9 cellular contexts compared by ENCODE assay signal in genomic region chr5:97838214-97838613, GRCh38.
DNase-seq lines count a peak whose midpoint lies in the region; ATAC-seq and TF ChIP-seq lines count a peak whose summit lies in the region.
"Had no signal": no experiment of that assay in that cellular context is flagged by ENCODE, and none has a peak within 500 bp of the region (broad histone marks: within the 10 kb centered on the region; RNA-seq: fewer than 3 reads in every experiment).

No MANE protein-coding gene starts in this region.

- H3K4me3 Mint-ChIP-seq in endodermal cell, result no peak overlapping the region
- H3K4me3 Mint-ChIP-seq: activated B cell treated with CpG ODN at 0.5 μM for 24 hours had no signal

- peaks cover 6% of the 10 kb centered on the region for H3K4me1 Mint-ChIP-seq in endodermal cell
- H3K4me1 Mint-ChIP-seq: activated B cell treated with CpG ODN at 0.5 μM for 24 hours had no signal

- H3K9me3 ChIP-seq in heart left ventricle (no peaks in the 10 kb centered on the region), endodermal cell (ENCODE audit: control insufficient read depth, low read length) (no peaks in the 10 kb centered on the region), BE2C (no peaks in the 10 kb centered on the region)

- WGBS in heart left ventricle, 4 donors, result 23 to 45% (median 29%) methylated on average over 1 of the region's 1 CpG
- WGBS in endodermal cell (ENCODE audit: insufficient coverage in 1 of 2, insufficient read length in 1 of 2), 2 experiments, result 100% methylated on average over 1 of the region's 1 CpG; no CpG with 5 or more reads in 1 of the 2 experiments

- intact Hi-C loops in heart left ventricle (cut with DNase I), result loop anchor here in 1 of 10 donors (10.0 kb wide), 1 partner anchor 67 kb away; no protein-coding TSS in a partner anchor

- DNase-seq in NOMO-1 treated with dmso at 0.1 percent for 144 hours (lab: John Stamatoyannopoulos, UW; ENCODE audit: unreplicated experiment), result peak; percentile 61
- DNase-seq in heart left ventricle, result no peak
- no peak for DNase-seq in DMS114 treated with DMSO at 0.1 percent for 48 hours (lab: John Stamatoyannopoulos, UW; ENCODE audit: unreplicated experiment)
- DNase-seq in endodermal cell, result no peak
- no peak for DNase-seq in COLO668 (lab: John Stamatoyannopoulos, UW; ENCODE audit: unreplicated experiment)
- no peak for DNase-seq in BE2C
- DNase-seq: activated B cell treated with CpG ODN at 0.5 μM for 24 hours had no signal

- ATAC-seq in GM18873 (IDR thresholded peaks at IDR 0.05; ENCODE audit: low FRiP score, unreplicated experiment), result peak; percentile 98
- peak; percentile 95 for ATAC-seq in HG02852 (IDR thresholded peaks at IDR 0.05; ENCODE audit: unreplicated experiment)
- ATAC-seq in heart left ventricle, result peak; percentile 37 to 95 (median 85)

- H3K9ac ChIP-seq in endodermal cell (ENCODE audit: extremely low read depth, low read length, poor library complexity, severe bottlenecking), result no peak overlapping the region

- peak overlapping the region in 3 of 12 donors; percentile 8 to 35 (median 33) for H3K27ac ChIP-seq in heart left ventricle
- no peak overlapping the region for H3K27ac ChIP-seq in endodermal cell (ENCODE audit: low read depth, low read length)

- H3K4me3 ChIP-seq in heart left ventricle (no peak overlapping the region), endodermal cell (ENCODE audit: low read length) (no peak overlapping the region), BE2C (ENCODE audit: low read depth, low read length) (no peak overlapping the region)

- no peak overlapping the region for H3K27ac Mint-ChIP-seq in endodermal cell
- H3K27ac Mint-ChIP-seq: activated B cell treated with CpG ODN at 0.5 μM for 24 hours had no signal

- no peaks in the 10 kb centered on the region for H3K27me3 ChIP-seq in heart left ventricle
- H3K27me3 ChIP-seq in endodermal cell (ENCODE audit: control insufficient read depth, insufficient read depth, low read length, poor library complexity, severe bottlenecking), result no peaks in the 10 kb centered on the region
- H3K27me3 ChIP-seq in BE2C, result no peaks in the 10 kb centered on the region

- no peaks in the 10 kb centered on the region for H3K9me3 Mint-ChIP-seq in endodermal cell
- H3K9me3 Mint-ChIP-seq: activated B cell treated with CpG ODN at 0.5 μM for 24 hours had no signal

- TF ChIP-seq CTCF in heart left ventricle (IDR thresholded peaks at IDR 0.05) (no peak), endodermal cell (conservative IDR thresholded peaks at IDR 0.05) (no peak), BE2C (IDR thresholded peaks at IDR 0.05; ENCODE audit: low read depth, low read length) (no peak)

- TF ChIP-seq POLR2A in heart left ventricle (IDR thresholded peaks at IDR 0.05), result no peak

- peaks cover 0 to 39% (median 13%) of the 10 kb centered on the region in 12 donors for H3K4me1 ChIP-seq in heart left ventricle
- H3K4me1 ChIP-seq in endodermal cell (ENCODE audit: control insufficient read depth, insufficient read depth, low read length), result peaks cover 4% of the 10 kb centered on the region
- H3K4me1 ChIP-seq in BE2C, result no peaks in the 10 kb centered on the region

- H3K36me3 ChIP-seq in heart left ventricle (no peaks in the 10 kb centered on the region), endodermal cell (ENCODE audit: control insufficient read depth, insufficient read depth, low read length) (no peaks in the 10 kb centered on the region), BE2C (no peaks in the 10 kb centered on the region)

- no peaks in the 10 kb centered on the region for H3K36me3 Mint-ChIP-seq in endodermal cell (ENCODE audit: low read depth)

- H3K27me3 Mint-ChIP-seq in endodermal cell (ENCODE audit: insufficient read depth), result no peaks in the 10 kb centered on the region
- H3K27me3 Mint-ChIP-seq: activated B cell treated with CpG ODN at 0.5 μM for 24 hours had no signal
